In the genomic region with DNA sequence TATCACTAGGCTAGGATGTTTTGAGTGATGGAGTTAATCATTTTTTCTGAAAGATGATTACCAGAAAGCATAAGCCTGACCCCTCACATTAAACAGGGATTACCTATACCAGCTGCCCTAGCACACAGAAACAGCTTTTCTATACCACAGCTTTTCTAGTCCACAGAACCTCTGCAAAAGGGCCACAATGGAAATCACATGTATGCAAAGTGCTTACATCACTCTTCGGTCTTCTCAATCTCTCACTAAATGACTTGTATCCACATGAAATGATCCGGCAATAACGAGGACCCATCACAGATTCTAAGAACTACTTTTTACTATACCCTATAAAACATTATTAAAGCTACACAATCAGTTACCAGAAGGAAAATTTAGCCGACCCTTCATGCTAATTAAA, we compare ENCODE assay signal across 15 cellular contexts. TPM values are rescaled to one million over a fixed set of nuclear protein-coding genes. Genes with fewer than 3 reads are reported as not detected.
DNase-seq lines count a peak whose midpoint lies in the region; ATAC-seq, FAIRE-seq and TF ChIP-seq lines count a peak whose summit lies in the region.
"Had no signal": no experiment of that assay in that cellular context is flagged by ENCODE, and none has a peak within 500 bp of the region (broad histone marks: within the 10 kb centered on the region; RNA-seq: fewer than 3 reads in every experiment).

No MANE protein-coding gene starts in this region.

- no peak overlapping the region for H3K18ac ChIP-seq in mesenchymal stem cell (ENCODE audit: low read depth in 1 of 2, low read length in 2 of 2)

- no peak overlapping the region for H4K8ac ChIP-seq in mesenchymal stem cell (ENCODE audit: low read length)

- H2AFZ ChIP-seq in mesenchymal stem cell (ENCODE audit: low read depth, low read length), result no peak overlapping the region

- TF ChIP-seq CTCF in Caco-2 (IDR thresholded peaks at IDR 0.05; ENCODE audit: insufficient read depth in 1 of 2, low read depth in 1 of 2, low read length in 1 of 2, severe bottlenecking in 1 of 2, unreplicated experiment in 1 of 2) (no peak), Panc1 (IDR thresholded peaks at IDR 0.05) (no peak), kidney (IDR thresholded peaks at IDR 0.05; ENCODE audit: borderline replicate concordance, extremely low read depth, insufficient read depth) (no peak), natural killer cell (IDR thresholded peaks at IDR 0.05) (no peak)

- peaks cover 45% of the 10 kb centered on the region for H3K36me3 ChIP-seq in CD4-positive, CD25-positive, alpha-beta regulatory T cell (ENCODE audit: control insufficient read depth, insufficient read depth, low read length)
- H3K36me3 ChIP-seq in Caco-2 (ENCODE audit: control insufficient read depth, insufficient read depth, low read length) (peaks cover 2% of the 10 kb centered on the region; the same call in 1 of the 2 replicates), Panc1 (ENCODE audit: control insufficient read depth, insufficient read depth, low read length) (peaks cover 26% of the 10 kb centered on the region), mesenchymal stem cell (ENCODE audit: control insufficient read depth in 1 of 2, insufficient read depth in 2 of 2, low read depth in 1 of 2, low read length in 2 of 2) (peaks cover 3 to 54% of the 10 kb centered on the region in 2 experiments), kidney (ENCODE audit: control insufficient read depth in 1 of 2, insufficient read depth in 2 of 2, low read length in 2 of 2) (peaks cover 7 to 15% of the 10 kb centered on the region in 2 donors)

- no peak overlapping the region for H2BK5ac ChIP-seq in mesenchymal stem cell (ENCODE audit: low read depth, low read length, poor library complexity, severe bottlenecking)

- intact Hi-C loops in Caco-2 (cut with micrococcal nuclease; ENCODE audit: unreplicated experiment), result loop anchor here (5.0 kb wide), 2 partner anchors 42 to 292 kb away; no protein-coding TSS in a partner anchor
- intact Hi-C loops in Panc1 (cut with micrococcal nuclease; ENCODE audit: unreplicated experiment), result no loop called here
- intact Hi-C loops in kidney (cut with DNase I), result no loop called here
- intact Hi-C loops in natural killer cell (cut with micrococcal nuclease), result loop anchor here (10.0 kb wide), 1 partner anchor 171 kb away; a partner anchor contains a TSS

- no peak overlapping the region for H2AK5ac ChIP-seq in mesenchymal stem cell (ENCODE audit: low read length, severe bottlenecking)

- no peak overlapping the region for H2BK120ac ChIP-seq in mesenchymal stem cell (ENCODE audit: low read depth, low read length)

- TSS peak; percentile 25 for BruUV-seq in Caco-2 (replicated peaks; lab: Mats Ljungman, UMichigan)
- TSS peak; percentile 63 for BruUV-seq in Panc1 (replicated peaks; lab: Mats Ljungman, UMichigan)

- H3K14ac ChIP-seq in mesenchymal stem cell (ENCODE audit: low read length in 2 of 2), result no peak overlapping the region

- peaks cover 40% of the 10 kb centered on the region for H3K36me3 Mint-ChIP-seq in CD4-positive, CD25-positive, alpha-beta regulatory T cell
- peaks cover 75% of the 10 kb centered on the region for H3K36me3 Mint-ChIP-seq in Caco-2 (ENCODE audit: insufficient read depth, unreplicated experiment)
- peaks cover 7% of the 10 kb centered on the region for H3K36me3 Mint-ChIP-seq in natural killer cell

- H2BK12ac ChIP-seq in mesenchymal stem cell (ENCODE audit: low read length in 2 of 2), result no peak overlapping the region

- no peak overlapping the region for H3K23ac ChIP-seq in mesenchymal stem cell (ENCODE audit: low read length in 2 of 2)

- H3K4me3 Mint-ChIP-seq in CD4-positive, CD25-positive, alpha-beta regulatory T cell, result peak overlapping the region; percentile 1 to 89 (median 18)
- H3K4me3 Mint-ChIP-seq in Caco-2 (ENCODE audit: unreplicated experiment), result no peak overlapping the region
- H3K4me3 Mint-ChIP-seq in natural killer cell, result no peak overlapping the region

- no peak for ATAC-seq in CD4-positive, CD25-positive, alpha-beta regulatory T cell (ENCODE audit: low read depth in 2 of 2)
- ATAC-seq in Panc1, result no peak
- ATAC-seq in natural killer cell, result no peak
- no peak for ATAC-seq in HG03108 (IDR thresholded peaks at IDR 0.05; ENCODE audit: unreplicated experiment)

- CTCF ChIA-PET in Caco-2 (lab: Charles Lee) (no interaction called here), Panc1 (lab: Charles Lee) (no interaction called here)

- H3K4me1 Mint-ChIP-seq in CD4-positive, CD25-positive, alpha-beta regulatory T cell, result peaks cover 35 to 72% (median 46%) of the 10 kb centered on the region in 4 donors
- H3K4me1 Mint-ChIP-seq in Caco-2 (ENCODE audit: low read depth, unreplicated experiment) (peaks cover 12% of the 10 kb centered on the region), natural killer cell (peaks cover 71 to 78% of the 10 kb centered on the region in 2 donors)

- peaks cover 24% of the 10 kb centered on the region for H3K4me1 ChIP-seq in CD4-positive, CD25-positive, alpha-beta regulatory T cell (ENCODE audit: control insufficient read depth, insufficient read depth, low read length, poor library complexity, severe bottlenecking)
- H3K4me1 ChIP-seq in Caco-2 (peaks cover 11% of the 10 kb centered on the region), Panc1 (ENCODE audit: control insufficient read depth, insufficient read depth, low read length) (peaks cover 10% of the 10 kb centered on the region; the same call in 1 of the 2 replicates), mesenchymal stem cell (ENCODE audit: control insufficient read depth, insufficient read depth, low read depth, low read length) (peaks cover 11% of the 10 kb centered on the region), kidney (ENCODE audit: control insufficient read depth in 1 of 2, insufficient read depth in 1 of 2, low read depth in 1 of 2, low read length in 2 of 2) (peaks cover 0 to 7% of the 10 kb centered on the region in 2 donors)
- H3K4me1 ChIP-seq: BE2C had no signal

- H3K4me3 ChIP-seq in CD4-positive, CD25-positive, alpha-beta regulatory T cell (ENCODE audit: low read depth, low read length), result no peak overlapping the region
- no peak overlapping the region for H3K4me3 ChIP-seq in Caco-2 (ENCODE audit: low read depth, low read length)
- no peak overlapping the region for H3K4me3 ChIP-seq in Panc1 (ENCODE audit: low read depth in 2 of 2, low read length in 2 of 2)
- H3K4me3 ChIP-seq in mesenchymal stem cell (ENCODE audit: insufficient read depth in 1 of 2, low read depth in 1 of 2, low read length in 2 of 2), result no peak overlapping the region
- no peak overlapping the region for H3K4me3 ChIP-seq in kidney (ENCODE audit: low read length in 2 of 2)

- in situ Hi-C loops in Panc1 (cut with HindIII; ENCODE audit: low pct_unique_long_range_greater_than_20kb, low sequenced_read_pairs), result no loop called here

- H3K27me3 Mint-ChIP-seq in CD4-positive, CD25-positive, alpha-beta regulatory T cell, result peaks cover under 1% of the 10 kb centered on the region
- H3K27me3 Mint-ChIP-seq in Caco-2 (ENCODE audit: insufficient read depth, unreplicated experiment) (peaks cover 6% of the 10 kb centered on the region), natural killer cell (ENCODE audit: low read depth in 2 of 2) (peaks cover 2 to 5% of the 10 kb centered on the region in 2 donors)

- no peaks in the 10 kb centered on the region for H3K27me3 ChIP-seq in CD4-positive, CD25-positive, alpha-beta regulatory T cell (ENCODE audit: control insufficient read depth, insufficient read depth, low read length)
- H3K27me3 ChIP-seq in Caco-2 (replicated peaks; ENCODE audit: control insufficient read depth, insufficient read depth, low read length) (no peaks in the 10 kb centered on the region), Panc1 (ENCODE audit: control insufficient read depth, insufficient read depth, low read length) (no peaks in the 10 kb centered on the region), mesenchymal stem cell (ENCODE audit: control insufficient read depth in 1 of 2, insufficient read depth in 1 of 2, low read length in 2 of 2) (peaks cover 6 to 17% of the 10 kb centered on the region in 2 experiments)
- H3K27me3 ChIP-seq: BE2C had no signal

- no peak overlapping the region for H3K4me2 ChIP-seq in mesenchymal stem cell (ENCODE audit: low read length, poor library complexity, severe bottlenecking)
- H3K4me2 ChIP-seq: KMS-11 had no signal

- no peak overlapping the region for H3K4ac ChIP-seq in mesenchymal stem cell (ENCODE audit: low read depth in 1 of 2, low read length in 2 of 2)

- H3K79me1 ChIP-seq in mesenchymal stem cell (replicated peaks; ENCODE audit: low read length, poor library complexity, severe bottlenecking), result peaks cover 10% of the 10 kb centered on the region

- H2BK15ac ChIP-seq in mesenchymal stem cell (ENCODE audit: low read depth, poor library complexity, severe bottlenecking), result no peak overlapping the region

- H3K9me3 Mint-ChIP-seq in CD4-positive, CD25-positive, alpha-beta regulatory T cell, result no peaks in the 10 kb centered on the region
- H3K9me3 Mint-ChIP-seq in Caco-2 (ENCODE audit: unreplicated experiment), result no peaks in the 10 kb centered on the region
- no peaks in the 10 kb centered on the region for H3K9me3 Mint-ChIP-seq in natural killer cell

- no peaks in the 10 kb centered on the region for H3K9me3 ChIP-seq in CD4-positive, CD25-positive, alpha-beta regulatory T cell (ENCODE audit: control insufficient read depth in 2 of 2, low read length in 2 of 2)
- H3K9me3 ChIP-seq in Caco-2 (no peaks in the 10 kb centered on the region), Panc1 (ENCODE audit: control insufficient read depth, insufficient read depth, low read depth, low read length) (no peaks in the 10 kb centered on the region), mesenchymal stem cell (ENCODE audit: control insufficient read depth, low read length) (no peaks in the 10 kb centered on the region), kidney (ENCODE audit: control insufficient read depth in 1 of 2, low read length in 2 of 2) (no peaks in the 10 kb centered on the region)
- H3K9me3 ChIP-seq: BE2C had no signal

- H3K9ac ChIP-seq in mesenchymal stem cell (ENCODE audit: low read length) (peak overlapping the region; percentile 6), kidney (ENCODE audit: low read length in 2 of 2) (no peak overlapping the region)
- H3K9ac ChIP-seq: KMS-11 had no signal

- no peak overlapping the region for H3K27ac Mint-ChIP-seq in CD4-positive, CD25-positive, alpha-beta regulatory T cell
- no peak overlapping the region for H3K27ac Mint-ChIP-seq in Caco-2 (ENCODE audit: unreplicated experiment)
- no peak overlapping the region for H3K27ac Mint-ChIP-seq in natural killer cell

- H3K27ac ChIP-seq in CD4-positive, CD25-positive, alpha-beta regulatory T cell (ENCODE audit: insufficient read depth, low read length, poor library complexity, severe bottlenecking), result no peak overlapping the region
- H3K27ac ChIP-seq in Panc1 (ENCODE audit: low read length) (no peak overlapping the region), mesenchymal stem cell (ENCODE audit: low read length, poor library complexity, severe bottlenecking) (no peak overlapping the region), kidney (ENCODE audit: low read depth in 2 of 2, low read length in 2 of 2) (no peak overlapping the region)
- H3K27ac ChIP-seq: KMS-11 had no signal

- POLR2A ChIA-PET in Caco-2 (lab: Charles Lee), result no interaction called here
- POLR2A ChIA-PET in Panc1 (lab: Charles Lee), result no interaction called here

- 77% methylated on average over 4 of the region's 4 CpGs for WGBS in mesenchymal stem cell

- no peak for DNase-seq in CD4-positive, CD25-positive, alpha-beta regulatory T cell
- no peak for DNase-seq in Caco-2
- DNase-seq in Panc1 (ENCODE audit: low read depth, low spot score), result no peak
- no peak for DNase-seq in mesenchymal stem cell
- DNase-seq in kidney, result no peak
- no peak for DNase-seq in natural killer cell
- DNase-seq: BE2C, EL, MM.1S, NCI-H1105 treated with DMSO at 0.1 percent for 48 hours, NCI-H187, NCI-H510A treated with DMSO at 0.1 percent for 48 hours, OCI-M1 had no signal

- no peak for FAIRE-seq in kidney (lab: Jason Lieb, UNC)

- H4K91ac ChIP-seq in mesenchymal stem cell (ENCODE audit: low read length), result no peak overlapping the region

RNA-seq across cellular contexts. Expression of a gene that starts 2.6 kb away (rescaled TPM):
- 57.3 TPM for total RNA-seq in CD4-positive, CD25-positive, alpha-beta regulatory T cell
- polyA plus RNA-seq in CD4-positive, CD25-positive, alpha-beta regulatory T cell, result 10 to 100 TPM in 2 of 4 donors, 1 to 10 TPM in 2; 7.9 to 11.6 (median 9.6) TPM
- total RNA-seq in Caco-2 (2022) (165 and 181 TPM in 2 replicates), Panc1 (2021; ENCODE audit: unreplicated experiment) (60.9 TPM), kidney (55.3 TPM), natural killer cell (10 to 100 TPM; 53.2 to 61.1 (median 59.9) TPM)
- 26.5 TPM for polyA plus RNA-seq in Panc1 (2012; ENCODE audit: insufficient read length)
- 47.4 TPM for polyA plus RNA-seq in mesenchymal stem cell (2013, experiment 1 of 2)
- polyA plus RNA-seq in mesenchymal stem cell (2013, experiment 2 of 2), result 45.7 TPM
- polyA plus RNA-seq in kidney (ENCODE audit: insufficient read depth, low read depth, low replicate concordance), result 26.7 TPM

Comparison
In these comparisons a context has a peak if more than half of its experiments do, and no peak if none do; other contexts are left out.
1. H3K4me3 Mint-ChIP-seq: peak in CD4-positive, CD25-positive, alpha-beta regulatory T cell (4 of 4); none in Caco-2 (single experiment) and natural killer cell (single experiment).
2. intact Hi-C loops: an anchor here in Caco-2 (5.0 kb wide) and natural killer cell (10.0 kb wide); none called in Panc1 and kidney.